Comparison of ENCODE assay signal across 1 cellular context in genomic region chr17:73043686-73044581, GRCh38.
TF ChIP-seq lines count a peak whose summit lies in the region.

No MANE protein-coding gene starts in this region.

TF ChIP-seq in GM12878, 131 proteins besides CTCF, POLR2A, EP300 and RAD21 (continued from another document):
- no peak for TF ChIP-seq ZBTB11 (CRISPR knock-in tag; IDR thresholded peaks at IDR 0.05)
- TF ChIP-seq RELA (IDR thresholded peaks at IDR 0.05; ENCODE audit: borderline replicate concordance, partially characterized antibody): no peak
- TF ChIP-seq JUNB (IDR thresholded peaks at IDR 0.05): peak; percentile 48; the same call in 1 of the 2 replicates
- no peak for TF ChIP-seq NR2C1 (IDR thresholded peaks at IDR 0.05)
- TF ChIP-seq NR2F1 (conservative IDR thresholded peaks at IDR 0.05): no peak
- TF ChIP-seq NFYA (IDR thresholded peaks at IDR 0.05; ENCODE audit: borderline replicate concordance, low read depth, low read length): no peak
- TF ChIP-seq FOXK2 (IDR thresholded peaks at IDR 0.05): no peak
- no peak for TF ChIP-seq REST (IDR thresholded peaks at IDR 0.05; ENCODE audit: low read depth, low read length)
- no peak for TF ChIP-seq ATF3 (IDR thresholded peaks at IDR 0.05; ENCODE audit: borderline replicate concordance, extremely low read depth, low read depth, low read length)
- TF ChIP-seq DPF2 (IDR thresholded peaks at IDR 0.05): no peak
- TF ChIP-seq ESRRA (IDR thresholded peaks at IDR 0.05; ENCODE audit: low read length): no peak
- TF ChIP-seq ETV6 (conservative IDR thresholded peaks at IDR 0.05 in 1 of 2, IDR thresholded peaks at IDR 0.05 in 1 of 2; ENCODE audit: borderline replicate concordance in 1 of 2, low read depth in 1 of 2): no peak
- 0 out of 4 replicates have a peak, but pooled peaks of 1 of the 2 experiments have one; percentile 23 for TF ChIP-seq IKZF2 (IDR thresholded peaks at IDR 0.05)
- no peak for TF ChIP-seq RBBP5 (conservative IDR thresholded peaks at IDR 0.05)
